ENCODE assay signal across 26 cellular contexts in the genomic region with DNA sequence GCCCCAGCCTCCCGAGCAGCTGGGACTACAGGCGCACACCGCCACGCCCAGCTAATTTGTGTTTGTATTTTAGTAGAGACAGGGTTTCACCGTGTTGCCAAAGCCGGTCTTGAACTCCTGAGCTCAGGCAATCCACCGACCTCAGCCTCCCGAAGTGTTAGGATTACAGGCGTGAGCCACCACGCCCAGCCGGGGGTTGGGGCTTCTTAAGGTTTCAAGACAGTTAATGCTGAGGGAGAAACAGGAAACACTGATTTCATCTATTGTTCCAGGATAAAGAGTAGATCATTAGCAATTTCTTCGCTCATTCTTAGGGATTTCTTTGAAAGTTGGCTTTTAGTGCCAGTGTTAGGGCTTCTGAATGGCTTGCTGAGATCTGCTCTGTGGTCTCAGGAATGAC.
"Had no signal": no experiment of that assay in that cellular context is flagged by ENCODE, and none has a peak within 500 bp of the region (broad histone marks: within the 10 kb centered on the region; RNA-seq: fewer than 3 reads in every experiment).

No MANE protein-coding gene starts in this region.

- H3K27ac Mint-ChIP-seq: activated CD4-positive, alpha-beta T cell treated with anti-CD3 and anti-CD28 coated beads, Interleukin-2, amount 10 ng/mL, durations not matched to agents 7 days and 5 days; activated CD8-positive, alpha-beta T cell treated with anti-CD3 and anti-CD28 coated beads for 36 hours; activated naive CD8-positive, alpha-beta T cell treated with anti-CD3 and anti-CD28 coated beads, Interleukin-2, amount 50 U/mL, for 24 hours; activated T-helper 17 cell treated with anti-CD3 and anti-CD28 coated beads, Interleukin-2, amount 50 U/mL, for 72 hours had no signal

- H3K4me3 ChIP-seq: breast epithelium, esophagus squamous epithelium, heart right ventricle, left lung, lower lobe of right lung, tibial nerve had no signal

- H3K9me3 ChIP-seq: breast epithelium, esophagus squamous epithelium, left lung, lower lobe of right lung, tibial nerve had no signal

- H3K4me1 Mint-ChIP-seq: activated CD4-positive, alpha-beta T cell treated with anti-CD3 and anti-CD28 coated beads, Interleukin-2, amount 10 ng/mL, durations not matched to agents 7 days and 5 days; activated naive CD8-positive, alpha-beta T cell treated with anti-CD3 and anti-CD28 coated beads, Interleukin-2, amount 50 U/mL, for 24 hours; activated T-helper 17 cell treated with anti-CD3 and anti-CD28 coated beads, Interleukin-2, amount 50 U/mL, for 72 hours had no signal

- H3K4me3 Mint-ChIP-seq: activated CD4-positive, alpha-beta T cell treated with anti-CD3 and anti-CD28 coated beads, Interleukin-2, amount 10 ng/mL, durations not matched to agents 7 days and 5 days; activated CD8-positive, alpha-beta T cell treated with anti-CD3 and anti-CD28 coated beads for 36 hours; activated naive CD8-positive, alpha-beta T cell treated with anti-CD3 and anti-CD28 coated beads, Interleukin-2, amount 50 U/mL, for 24 hours; activated T-cell treated with anti-CD3 and anti-CD28 coated beads, Interleukin-2, amount 50 U/mL, for 4 hours; activated T-helper 17 cell treated with anti-CD3 and anti-CD28 coated beads, Interleukin-2, amount 50 U/mL, for 72 hours; nephron had no signal

- H3K27me3 ChIP-seq: breast epithelium had no signal

- DNase-seq: activated CD4-positive, alpha-beta T cell treated with anti-CD3 and anti-CD28 coated beads for 1 hour; activated CD4-positive, alpha-beta T cell treated with anti-CD3 and anti-CD28 coated beads, Interleukin-2, amount 10 ng/mL, durations not matched to agents 7 days and 5 days; activated CD8-positive, alpha-beta T cell treated with anti-CD3 and anti-CD28 coated beads for 36 hours; activated gamma-delta T cell treated with Interleukin-2 at 50 U/mL for 16 hours; activated naive CD4-positive, alpha-beta T cell treated with anti-CD3 and anti-CD28 coated beads, Interleukin-2, amount 50 U/mL, for 16 hours; activated naive CD8-positive, alpha-beta T cell treated with anti-CD3 and anti-CD28 coated beads, Interleukin-2, amount 50 U/mL, for 24 hours; activated T-cell treated with anti-CD3 and anti-CD28 coated beads, Interleukin-2, amount 50 U/mL, for 4 hours; amygdala; central memory CD4-positive, alpha-beta T cell; dermis blood vessel endothelial cell; effector CD4-positive, alpha-beta T cell; esophagus squamous epithelium; foreskin melanocyte; heart right ventricle; kidney glomerular epithelial cell; left lung; lower lobe of right lung; posterior cingulate gyrus; right cardiac atrium; stimulated activated CD4-positive, alpha-beta T cell treated with anti-CD3 and anti-CD28 coated beads, Interleukin-15, amount 100 ng/mL, for 24 hours; stimulated activated naive CD4-positive, alpha-beta T cell treated with Interleukin-2 at 50 U/mL for 16 hours had no signal

- H3K27ac ChIP-seq: breast epithelium, epithelial cell of prostate, esophagus squamous epithelium, heart right ventricle, left lung, lower lobe of right lung, tibial nerve had no signal

- H3K4me1 ChIP-seq: breast epithelium, lower lobe of right lung had no signal

- ATAC-seq: activated CD8-positive, alpha-beta T cell treated with anti-CD3 and anti-CD28 coated beads for 36 hours; activated naive CD8-positive, alpha-beta T cell treated with anti-CD3 and anti-CD28 coated beads, Interleukin-2, amount 50 U/mL, for 24 hours; activated T-cell treated with anti-CD3 and anti-CD28 coated beads, Interleukin-2, amount 50 U/mL, for 4 hours; activated T-helper 17 cell treated with anti-CD3 and anti-CD28 coated beads, Interleukin-2, amount 50 U/mL, for 72 hours; heart right ventricle; left lung; lower lobe of right lung; right cardiac atrium had no signal

- H3K9me3 Mint-ChIP-seq: activated CD4-positive, alpha-beta T cell treated with anti-CD3 and anti-CD28 coated beads, Interleukin-2, amount 10 ng/mL, durations not matched to agents 7 days and 5 days; activated CD8-positive, alpha-beta T cell treated with anti-CD3 and anti-CD28 coated beads for 36 hours; nephron had no signal

- H3K36me3 ChIP-seq: breast epithelium, esophagus squamous epithelium, heart right ventricle, left lung, lower lobe of right lung, tibial nerve had no signal
